In genomic region chr1:231528175-231529029, GRCh38 we compare ENCODE assay signal across 1 cellular context.
TF ChIP-seq lines count a peak whose summit lies in the region.

A gene with protein sequence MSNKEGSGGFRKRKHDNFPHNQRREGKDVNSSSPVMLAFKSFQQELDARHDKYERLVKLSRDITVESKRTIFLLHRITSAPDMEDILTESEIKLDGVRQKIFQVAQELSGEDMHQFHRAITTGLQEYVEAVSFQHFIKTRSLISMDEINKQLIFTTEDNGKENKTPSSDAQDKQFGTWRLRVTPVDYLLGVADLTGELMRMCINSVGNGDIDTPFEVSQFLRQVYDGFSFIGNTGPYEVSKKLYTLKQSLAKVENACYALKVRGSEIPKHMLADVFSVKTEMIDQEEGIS (plus strand): TSS chr1:231528669. CDS start chr1:231528811, 142 bp downstream.

TF ChIP-seq in IMR-90, 13 proteins besides CTCF, POLR2A, EP300 and RAD21 (continued from another document):
- TF ChIP-seq CHD1 (IDR thresholded peaks at IDR 0.05; ENCODE audit: low read depth, low read length) (no peak), SMC3 (IDR thresholded peaks at IDR 0.05; ENCODE audit: low read depth, low read length) (no peak), RFX5 (IDR thresholded peaks at IDR 0.05; ENCODE audit: low read depth, low read length) (no peak), CEBPB (IDR thresholded peaks at IDR 0.05; ENCODE audit: low read depth, low read length) (no peak), MAZ (IDR thresholded peaks at IDR 0.05; ENCODE audit: borderline replicate concordance, low read depth, low read length) (no peak; the same call in 1 of the 2 replicates)
